Comparison of ENCODE assay signal across 11 cellular contexts in genomic region chr7:158816995-158817394, GRCh38. TPM values are rescaled to one million over a fixed set of nuclear protein-coding genes. Genes with fewer than 3 reads are reported as not detected.
DNase-seq lines count a peak whose midpoint lies in the region; ATAC-seq and TF ChIP-seq lines count a peak whose summit lies in the region.
"Had no signal": no experiment of that assay in that cellular context is flagged by ENCODE, and none has a peak within 500 bp of the region (broad histone marks: within the 10 kb centered on the region; RNA-seq: fewer than 3 reads in every experiment).

No MANE protein-coding gene starts in this region.

- H3K36me3 ChIP-seq in testis (ENCODE audit: low read depth, missing control alignments), result no peaks in the 10 kb centered on the region

- no peak overlapping the region for H3K4me3 ChIP-seq in testis

- ATAC-seq in activated naive CD4-positive, alpha-beta T cell treated with anti-CD3 and anti-CD28 coated beads, Interleukin-2, amount 50 U/mL, for 72 hours, result no peak
- no peak for ATAC-seq in GM21825 (IDR thresholded peaks at IDR 0.05; ENCODE audit: unreplicated experiment)

- no peaks in the 10 kb centered on the region for H3K9me3 ChIP-seq in testis

- no peak for TF ChIP-seq POLR2A in testis (IDR thresholded peaks at IDR 0.05)

- H3K27ac ChIP-seq in testis, result peak overlapping the region; percentile 19 to 90

- H3K9me3 Mint-ChIP-seq in activated naive CD4-positive, alpha-beta T cell treated with anti-CD3 and anti-CD28 coated beads, Interleukin-2, amount 50 U/mL, for 72 hours, result no peaks in the 10 kb centered on the region

- H3K27ac Mint-ChIP-seq in activated naive CD4-positive, alpha-beta T cell treated with anti-CD3 and anti-CD28 coated beads, Interleukin-2, amount 50 U/mL, for 72 hours, result peak overlapping the region; percentile 96 to 100

- H3K27me3 ChIP-seq in testis, result no peaks in the 10 kb centered on the region

- 56 to 61% methylated on average over 2 of the region's 2 CpGs for WGBS in testis, 2 donors

- DNase-seq in activated CD8-positive, alpha-beta memory T cell treated with anti-CD3 and anti-CD28 coated beads, Interleukin-2, amount 50 U/mL, for 48 hours, result peak; percentile 49
- DNase-seq in activated CD8-positive, alpha-beta memory T cell treated with anti-CD3 and anti-CD28 coated beads for 24 hours, result no peak
- no peak for DNase-seq in activated naive CD4-positive, alpha-beta T cell treated with anti-CD3 and anti-CD28 coated beads, Interleukin-2, amount 50 U/mL, for 72 hours (ENCODE audit: low spot score in 2 of 2)
- DNase-seq in kidney tubule cell (ENCODE audit: low spot score), result peak; percentile 78
- no peak for DNase-seq in testis
- no peak for DNase-seq in HUDEP-2 (lab: John Stamatoyannopoulos, UW; ENCODE audit: unreplicated experiment in 76 of 76)
- no peak for DNase-seq in ureter (ENCODE audit: low spot score)
- DNase-seq: activated CD4-positive, alpha-beta T cell treated with anti-CD3 and anti-CD28 coated beads, Interleukin-2, amount 50 U/mL, for 4 hours; AML-193; NCI-H524 treated with DMSO at 0.1 percent for 48 hours had no signal

- peaks cover 0 to 19% of the 10 kb centered on the region in 2 donors for H3K36me3 Mint-ChIP-seq in activated naive CD4-positive, alpha-beta T cell treated with anti-CD3 and anti-CD28 coated beads, Interleukin-2, amount 50 U/mL, for 72 hours

- H3K4me1 ChIP-seq in testis, result peaks cover 61% of the 10 kb centered on the region

- TF ChIP-seq CTCF in testis (IDR thresholded peaks at IDR 0.05), result no peak

- intact Hi-C loops in testis (cut with DNase I; ENCODE audit: low total_unique reads), result no loop called here

RNA-seq across cellular contexts. Expression of gene ESYT2, which starts 12.3 kb away (rescaled TPM):
- 10 to 100 TPM; 54.4 to 73.3 TPM for total RNA-seq in activated naive CD4-positive, alpha-beta T cell treated with anti-CD3 and anti-CD28 coated beads, Interleukin-2, amount 50 U/mL, for 72 hours
- total RNA-seq in testis, result 10 to 100 TPM; 61.1 to 73.1 TPM
- polyA plus RNA-seq in testis (ENCODE audit: insufficient read depth, low read depth, low replicate concordance), result 53.9 TPM
- 83.9 TPM for total RNA-seq in ureter

RNA-seq across cellular contexts. Expression of gene DYNC2I1, which starts 39.4 kb away (rescaled TPM):
- total RNA-seq in activated naive CD4-positive, alpha-beta T cell treated with anti-CD3 and anti-CD28 coated beads, Interleukin-2, amount 50 U/mL, for 72 hours, result 10 to 100 TPM; 12.0 to 16.9 TPM
- total RNA-seq in testis (10 to 100 TPM; 71.5 to 86.8 TPM), ureter (23.8 TPM)
- polyA plus RNA-seq in testis (ENCODE audit: insufficient read depth, low read depth, low replicate concordance), result 72.1 TPM

Comparison
In these comparisons a context has a peak if more than half of its experiments do, and no peak if none do; other contexts are left out.
1. DNase-seq: peak in activated CD8-positive, alpha-beta memory T cell treated with anti-CD3 and anti-CD28 coated beads, Interleukin-2, amount 50 U/mL, for 48 hours (single experiment) and kidney tubule cell (single experiment); none in activated CD8-positive, alpha-beta memory T cell treated with anti-CD3 and anti-CD28 coated beads for 24 hours (single experiment), activated naive CD4-positive, alpha-beta T cell treated with anti-CD3 and anti-CD28 coated beads, Interleukin-2, amount 50 U/mL, for 72 hours (0 of 2), testis (single experiment), HUDEP-2 (0 of 76) and ureter (single experiment).